ENCODE assay signal across 8 cellular contexts in genomic region chr18:36419913-36420531, GRCh38.
DNase-seq lines count a peak whose midpoint lies in the region; ATAC-seq lines count a peak whose summit lies in the region.

No MANE protein-coding gene starts in this region.

- H3K4me1 ChIP-seq in stomach smooth muscle (ENCODE audit: control insufficient read depth, insufficient read depth, low read length): peaks cover 11% of the 10 kb centered on the region

- H3K27ac ChIP-seq in stomach smooth muscle (ENCODE audit: low read length): peak overlapping the region; percentile 6

- intact Hi-C loops in posterior vena cava (cut with DNase I): no loop called here

- no peaks in the 10 kb centered on the region for H3K36me3 Mint-ChIP-seq in activated T-cell treated with anti-CD3 and anti-CD28 coated beads, Interleukin-2, amount 50 U/mL, for 4 hours (ENCODE audit: insufficient read depth)
- no peaks in the 10 kb centered on the region for H3K36me3 Mint-ChIP-seq in effector memory CD8-positive, alpha-beta T cell (ENCODE audit: insufficient read depth)

- no peaks in the 10 kb centered on the region for H3K27me3 ChIP-seq in stomach smooth muscle (ENCODE audit: control insufficient read depth in 1 of 2, insufficient read depth in 2 of 2, low read length in 2 of 2)

- ATAC-seq in activated T-cell treated with anti-CD3 and anti-CD28 coated beads, Interleukin-2, amount 50 U/mL, for 4 hours: peak; percentile 67 to 85
- ATAC-seq in HG03469 (IDR thresholded peaks at IDR 0.05; ENCODE audit: unreplicated experiment): peak; percentile 72
- ATAC-seq in effector memory CD8-positive, alpha-beta T cell (replicated peaks): peak; percentile 51

- H3K27me3 Mint-ChIP-seq in activated T-cell treated with anti-CD3 and anti-CD28 coated beads, Interleukin-2, amount 50 U/mL, for 4 hours (ENCODE audit: low read depth): peaks cover 6% of the 10 kb centered on the region
- peaks cover 18 to 31% of the 10 kb centered on the region in 2 donors for H3K27me3 Mint-ChIP-seq in effector memory CD8-positive, alpha-beta T cell

- DNase-seq in activated T-cell treated with anti-CD3 and anti-CD28 coated beads, Interleukin-2, amount 50 U/mL, for 4 hours: no peak
- no peak for DNase-seq in activated T-cell treated with anti-CD3 and anti-CD28 coated beads for 4 hours
- no peak for DNase-seq in effector memory CD8-positive, alpha-beta T cell
- no peak for DNase-seq in pons (ENCODE audit: low spot score)
- DNase-seq in posterior vena cava (ENCODE audit: low spot score): no peak
- no peak for DNase-seq in NCI-H524 treated with DMSO at 0.1 percent for 48 hours (lab: John Stamatoyannopoulos, UW)

- no peak overlapping the region for H3K9ac ChIP-seq in stomach smooth muscle (ENCODE audit: low read length in 2 of 2)

- H3K27ac Mint-ChIP-seq in effector memory CD8-positive, alpha-beta T cell: no peak overlapping the region

- H3K9me3 ChIP-seq in stomach smooth muscle (ENCODE audit: control insufficient read depth in 2 of 2, low read length in 2 of 2): no peaks in the 10 kb centered on the region

- H3K9me3 Mint-ChIP-seq in activated T-cell treated with anti-CD3 and anti-CD28 coated beads, Interleukin-2, amount 50 U/mL, for 4 hours: no peaks in the 10 kb centered on the region
- H3K9me3 Mint-ChIP-seq in effector memory CD8-positive, alpha-beta T cell: no peaks in the 10 kb centered on the region

- H3K4me3 ChIP-seq in stomach smooth muscle (ENCODE audit: low read length in 2 of 2): no peak overlapping the region

- H3K4me3 Mint-ChIP-seq in activated T-cell treated with anti-CD3 and anti-CD28 coated beads, Interleukin-2, amount 50 U/mL, for 4 hours: no peak overlapping the region
- H3K4me3 Mint-ChIP-seq in effector memory CD8-positive, alpha-beta T cell: no peak overlapping the region

- H3K4me1 Mint-ChIP-seq in activated T-cell treated with anti-CD3 and anti-CD28 coated beads, Interleukin-2, amount 50 U/mL, for 4 hours (ENCODE audit: low read depth): no peaks in the 10 kb centered on the region
- no peaks in the 10 kb centered on the region for H3K4me1 Mint-ChIP-seq in effector memory CD8-positive, alpha-beta T cell (ENCODE audit: low read depth in 2 of 2)

- no peaks in the 10 kb centered on the region for H3K36me3 ChIP-seq in stomach smooth muscle (ENCODE audit: control insufficient read depth in 2 of 2, insufficient read depth in 2 of 2, low read length in 2 of 2)
